8 cellular contexts compared by ENCODE assay signal in the genomic region with DNA sequence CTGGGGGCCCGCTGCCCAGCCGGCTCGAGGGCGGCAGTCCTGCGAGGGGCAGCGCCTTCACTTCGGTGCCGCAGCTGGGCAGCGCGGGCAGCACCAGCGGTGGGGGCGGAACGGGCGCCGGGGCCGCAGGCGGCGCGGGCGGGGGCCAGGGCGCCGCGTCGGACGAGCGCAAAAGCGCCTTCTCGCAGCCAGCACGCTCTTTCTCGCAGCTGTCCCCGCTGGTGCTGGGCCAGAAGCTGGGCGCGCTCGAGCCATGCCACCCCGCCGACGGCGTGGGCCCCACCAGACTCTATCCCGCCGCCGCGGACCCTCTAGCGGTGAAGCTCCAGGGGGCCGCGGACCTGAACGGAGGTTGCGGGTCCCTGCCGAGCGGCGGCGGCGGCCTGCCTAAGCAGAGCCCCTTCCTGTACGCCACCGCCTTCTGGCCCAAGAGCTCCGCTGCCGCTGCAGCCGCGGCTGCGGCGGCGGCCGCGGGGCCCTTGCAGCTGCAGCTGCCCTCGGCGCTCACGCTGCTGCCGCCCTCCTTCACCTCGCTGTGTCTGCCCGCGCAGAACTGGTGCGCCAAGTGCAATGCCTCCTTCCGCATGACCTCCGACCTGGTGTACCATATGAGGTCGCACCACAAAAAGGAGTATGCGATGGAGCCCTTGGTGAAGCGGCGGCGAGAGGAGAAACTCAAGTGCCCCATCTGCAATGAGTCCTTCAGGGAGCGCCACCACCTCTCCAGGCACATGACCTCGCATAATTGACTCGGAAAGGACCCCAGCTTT.
A peak's percentile ranks its signal among the peaks of the same experiment; 100 is the strongest.
DNase-seq lines count a peak whose midpoint lies in the region; ATAC-seq and TF ChIP-seq lines count a peak whose summit lies in the region.

No MANE protein-coding gene starts in this region.

- no peaks in the 10 kb centered on the region for H3K36me3 Mint-ChIP-seq in nephron (ENCODE audit: low read depth)

- TF ChIP-seq CTCF in nephron (IDR thresholded peaks at IDR 0.05; ENCODE audit: unreplicated experiment in 3 of 3) = no peak

- H3K27ac Mint-ChIP-seq in nephron = no peak overlapping the region

- peaks cover 2% of the 10 kb centered on the region for H3K9me3 Mint-ChIP-seq in nephron

- peaks cover 96% of the 10 kb centered on the region for H3K27me3 Mint-ChIP-seq in nephron (ENCODE audit: low read depth)

- peaks cover 13% of the 10 kb centered on the region for H3K4me1 Mint-ChIP-seq in nephron

- H3K4me3 Mint-ChIP-seq in nephron = peak overlapping the region; percentile 74 to 80 (median 78)

- peak; percentile 30 for DNase-seq in GF-D8 (lab: John Stamatoyannopoulos, UW)
- peak; percentile 44 to 54 for DNase-seq in Kasumi-1 (lab: John Stamatoyannopoulos, UW)
- DNase-seq in activated CD4-positive, alpha-beta T cell treated with anti-CD3 and anti-CD28 coated beads, Interleukin-2, amount 50 U/mL, for 48 hours = peak; percentile 55 to 59
- DNase-seq in epithelial cell of prostate (ENCODE audit: low read depth, low spot score) = no peak
- DNase-seq in NCI-H345 treated with DMSO at 0.1 percent for 48 hours (lab: John Stamatoyannopoulos, UW; ENCODE audit: unreplicated experiment) = no peak
- DNase-seq in NCI-H345 (lab: John Stamatoyannopoulos, UW) = no peak

- ATAC-seq in GM21619 (IDR thresholded peaks at IDR 0.05; ENCODE audit: unreplicated experiment) = peak; percentile 44

- H3K27ac ChIP-seq in epithelial cell of prostate = peak overlapping the region; percentile 28

Comparison
In these comparisons a context has a peak if more than half of its experiments do, and no peak if none do; other contexts are left out.
1. DNase-seq: peak in GF-D8 (single experiment), Kasumi-1 (2 of 2) and activated CD4-positive, alpha-beta T cell treated with anti-CD3 and anti-CD28 coated beads, Interleukin-2, amount 50 U/mL, for 48 hours (2 of 2); none in epithelial cell of prostate (single experiment), NCI-H345 treated with DMSO at 0.1 percent for 48 hours (single experiment) and NCI-H345 (single experiment).